Comparison of ENCODE assay signal across 1 cellular context in the genomic region with DNA sequence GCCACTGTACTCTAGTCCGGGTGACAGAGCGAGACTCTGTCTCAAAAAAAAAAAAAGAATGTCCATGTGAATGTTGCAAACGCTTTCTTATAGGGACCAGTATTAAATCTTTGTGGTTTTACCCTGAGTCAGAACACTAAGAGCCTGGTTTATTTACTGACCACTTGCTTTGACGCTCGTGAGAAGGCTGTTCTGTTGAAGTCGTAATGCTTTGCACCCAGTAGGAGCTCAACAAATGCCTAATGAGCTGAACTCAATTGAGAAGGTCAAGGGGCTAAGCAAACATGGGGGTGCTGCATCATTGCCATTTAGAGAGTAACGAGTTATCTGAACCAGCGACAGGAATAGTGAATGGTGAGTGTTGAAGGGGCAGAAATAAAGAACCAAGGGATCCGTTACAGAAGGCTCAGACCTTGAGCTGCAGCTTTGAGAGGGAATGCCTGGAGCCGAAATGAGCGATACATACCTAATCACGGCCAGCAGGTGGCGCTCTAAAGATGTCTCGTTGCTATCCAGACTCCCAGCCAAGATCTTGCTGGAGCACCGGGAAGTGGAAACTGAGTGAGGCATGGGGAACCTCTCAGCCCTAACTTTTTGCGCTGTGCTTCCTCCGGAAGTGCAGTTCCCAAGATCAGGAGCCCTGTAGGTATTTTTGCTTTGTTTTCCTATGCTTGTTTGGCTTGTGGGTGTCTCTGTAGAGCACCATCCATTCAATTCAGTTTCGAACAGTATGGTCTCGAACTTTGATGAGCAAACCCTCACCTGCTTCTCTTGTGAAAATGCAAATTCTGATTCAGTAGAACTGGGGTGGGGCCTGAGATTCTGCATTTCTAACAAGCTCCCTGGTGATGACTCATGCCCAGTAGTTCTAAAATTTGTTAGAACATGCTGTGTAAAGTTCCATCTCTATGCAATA.
A peak's percentile ranks its signal among the peaks of the same experiment; 100 is the strongest.
TF ChIP-seq lines count a peak whose summit lies in the region.

No MANE protein-coding gene starts in this region.

TF ChIP-seq in HepG2, 621 proteins besides CTCF, POLR2A, EP300 and RAD21 (continued from another document and continues in another):
- TF ChIP-seq PCBP1 (IDR thresholded peaks at IDR 0.05; ENCODE audit: borderline replicate concordance, low read depth, low read length) (no peak), KLF12 (CRISPR knock-in tag; IDR thresholded peaks at IDR 0.05; ENCODE audit: borderline replicate concordance) (no peak), GATA4 (IDR thresholded peaks at IDR 0.05; ENCODE audit: borderline replicate concordance, low read depth) (no peak), IKZF4 (CRISPR knock-in tag; IDR thresholded peaks at IDR 0.05; ENCODE audit: borderline replicate concordance, low read depth, not compliant biosample characterization) (no peak), ZNF788 (CRISPR knock-in tag; IDR thresholded peaks at IDR 0.05; ENCODE audit: borderline replicate concordance) (no peak), ZNF337 (CRISPR knock-in tag; IDR thresholded peaks at IDR 0.05; ENCODE audit: borderline replicate concordance, low read depth) (no peak), IRF2 (CRISPR knock-in tag; IDR thresholded peaks at IDR 0.05) (0 out of 2 replicates have a peak, but pooled peaks have one; percentile 38), ARID2 (CRISPR knock-in tag; IDR thresholded peaks at IDR 0.05; ENCODE audit: borderline replicate concordance) (no peak), YY1 (IDR thresholded peaks at IDR 0.05; ENCODE audit: insufficient read depth, insufficient replicate concordance, low read depth, low read length) (no peak), HIVEP1 (CRISPR knock-in tag; IDR thresholded peaks at IDR 0.05) (no peak), NR3C1 (CRISPR knock-in tag; IDR thresholded peaks at IDR 0.05) (no peak), TAF15 (IDR thresholded peaks at IDR 0.05; ENCODE audit: low read depth, low read length, poor library complexity, severe bottlenecking) (no peak), ZNF33B (CRISPR knock-in tag; IDR thresholded peaks at IDR 0.05) (no peak), MYC (CRISPR knock-in tag; IDR thresholded peaks at IDR 0.05; ENCODE audit: borderline replicate concordance) (no peak), EEA1 (CRISPR knock-in tag; IDR thresholded peaks at IDR 0.05; ENCODE audit: borderline replicate concordance) (no peak), ZNF776 (CRISPR knock-in tag; IDR thresholded peaks at IDR 0.05) (no peak), ZBTB7B (CRISPR knock-in tag; IDR thresholded peaks at IDR 0.05) (no peak), KLF11 (CRISPR knock-in tag; IDR thresholded peaks at IDR 0.05) (no peak), ZNF329 (CRISPR knock-in tag; IDR thresholded peaks at IDR 0.05; ENCODE audit: low read depth) (no peak), MIXL1 (CRISPR knock-in tag; IDR thresholded peaks at IDR 0.05) (0 out of 2 replicates have a peak, but pooled peaks have one; percentile 32), ZSCAN12 (CRISPR knock-in tag; IDR thresholded peaks at IDR 0.05) (no peak), ZNF547 (CRISPR knock-in tag; IDR thresholded peaks at IDR 0.05) (0 out of 2 replicates have a peak, but pooled peaks have one; percentile 29), ZNF282 (IDR thresholded peaks at IDR 0.05; ENCODE audit: partially characterized antibody) (no peak), CEBPG (CRISPR knock-in tag; IDR thresholded peaks at IDR 0.05) (0 out of 2 replicates have a peak, but pooled peaks have one; percentile 20), ETV5 (CRISPR knock-in tag; IDR thresholded peaks at IDR 0.05; ENCODE audit: borderline replicate concordance) (peak; percentile 58; the same call in 1 of the 2 replicates), MAF1 (CRISPR knock-in tag; IDR thresholded peaks at IDR 0.05; ENCODE audit: borderline replicate concordance) (no peak), REXO4 (CRISPR knock-in tag; IDR thresholded peaks at IDR 0.05; ENCODE audit: borderline replicate concordance) (no peak), SP140L (CRISPR knock-in tag; IDR thresholded peaks at IDR 0.05; ENCODE audit: borderline replicate concordance) (no peak), KLF15 (CRISPR knock-in tag; IDR thresholded peaks at IDR 0.05; ENCODE audit: borderline replicate concordance) (no peak), ZSCAN21 (CRISPR knock-in tag; IDR thresholded peaks at IDR 0.05; ENCODE audit: borderline replicate concordance) (no peak), REPIN1 (CRISPR knock-in tag; IDR thresholded peaks at IDR 0.05; ENCODE audit: borderline replicate concordance, low read depth) (peak; percentile 32; the same call in 1 of the 2 replicates), DR1 (CRISPR knock-in tag; IDR thresholded peaks at IDR 0.05) (no peak), ELF3 (CRISPR knock-in tag; IDR thresholded peaks at IDR 0.05) (peak; percentile 79)
- TF ChIP-seq, protein P1, sequence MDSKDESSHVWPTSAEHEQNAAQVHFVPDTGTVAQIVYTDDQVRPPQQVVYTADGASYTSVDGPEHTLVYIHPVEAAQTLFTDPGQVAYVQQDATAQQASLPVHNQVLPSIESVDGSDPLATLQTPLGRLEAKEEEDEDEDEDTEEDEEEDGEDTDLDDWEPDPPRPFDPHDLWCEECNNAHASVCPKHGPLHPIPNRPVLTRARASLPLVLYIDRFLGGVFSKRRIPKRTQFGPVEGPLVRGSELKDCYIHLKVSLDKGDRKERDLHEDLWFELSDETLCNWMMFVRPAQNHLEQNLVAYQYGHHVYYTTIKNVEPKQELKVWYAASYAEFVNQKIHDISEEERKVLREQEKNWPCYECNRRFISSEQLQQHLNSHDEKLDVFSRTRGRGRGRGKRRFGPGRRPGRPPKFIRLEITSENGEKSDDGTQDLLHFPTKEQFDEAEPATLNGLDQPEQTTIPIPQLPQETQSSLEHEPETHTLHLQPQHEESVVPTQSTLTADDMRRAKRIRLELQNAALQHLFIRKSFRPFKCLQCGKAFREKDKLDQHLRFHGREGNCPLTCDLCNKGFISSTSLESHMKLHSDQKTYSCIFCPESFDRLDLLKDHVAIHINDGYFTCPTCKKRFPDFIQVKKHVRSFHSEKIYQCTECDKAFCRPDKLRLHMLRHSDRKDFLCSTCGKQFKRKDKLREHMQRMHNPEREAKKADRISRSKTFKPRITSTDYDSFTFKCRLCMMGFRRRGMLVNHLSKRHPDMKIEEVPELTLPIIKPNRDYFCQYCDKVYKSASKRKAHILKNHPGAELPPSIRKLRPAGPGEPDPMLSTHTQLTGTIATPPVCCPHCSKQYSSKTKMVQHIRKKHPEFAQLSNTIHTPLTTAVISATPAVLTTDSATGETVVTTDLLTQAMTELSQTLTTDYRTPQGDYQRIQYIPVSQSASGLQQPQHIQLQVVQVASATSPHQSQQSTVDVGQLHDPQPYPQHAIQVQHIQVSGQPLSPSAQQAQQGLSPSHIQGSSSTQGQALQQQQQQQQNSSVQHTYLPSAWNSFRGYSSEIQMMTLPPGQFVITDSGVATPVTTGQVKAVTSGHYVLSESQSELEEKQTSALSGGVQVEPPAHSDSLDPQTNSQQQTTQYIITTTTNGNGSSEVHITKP (CRISPR knock-in tag; IDR thresholded peaks at IDR 0.05; ENCODE audit: low read depth) = no peak
- TF ChIP-seq, protein P2, sequence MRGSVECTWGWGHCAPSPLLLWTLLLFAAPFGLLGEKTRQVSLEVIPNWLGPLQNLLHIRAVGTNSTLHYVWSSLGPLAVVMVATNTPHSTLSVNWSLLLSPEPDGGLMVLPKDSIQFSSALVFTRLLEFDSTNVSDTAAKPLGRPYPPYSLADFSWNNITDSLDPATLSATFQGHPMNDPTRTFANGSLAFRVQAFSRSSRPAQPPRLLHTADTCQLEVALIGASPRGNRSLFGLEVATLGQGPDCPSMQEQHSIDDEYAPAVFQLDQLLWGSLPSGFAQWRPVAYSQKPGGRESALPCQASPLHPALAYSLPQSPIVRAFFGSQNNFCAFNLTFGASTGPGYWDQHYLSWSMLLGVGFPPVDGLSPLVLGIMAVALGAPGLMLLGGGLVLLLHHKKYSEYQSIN (CRISPR knock-in tag; IDR thresholded peaks at IDR 0.05; ENCODE audit: borderline replicate concordance) = no peak
- TF ChIP-seq, protein P3, sequence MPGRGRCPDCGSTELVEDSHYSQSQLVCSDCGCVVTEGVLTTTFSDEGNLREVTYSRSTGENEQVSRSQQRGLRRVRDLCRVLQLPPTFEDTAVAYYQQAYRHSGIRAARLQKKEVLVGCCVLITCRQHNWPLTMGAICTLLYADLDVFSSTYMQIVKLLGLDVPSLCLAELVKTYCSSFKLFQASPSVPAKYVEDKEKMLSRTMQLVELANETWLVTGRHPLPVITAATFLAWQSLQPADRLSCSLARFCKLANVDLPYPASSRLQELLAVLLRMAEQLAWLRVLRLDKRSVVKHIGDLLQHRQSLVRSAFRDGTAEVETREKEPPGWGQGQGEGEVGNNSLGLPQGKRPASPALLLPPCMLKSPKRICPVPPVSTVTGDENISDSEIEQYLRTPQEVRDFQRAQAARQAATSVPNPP (CRISPR knock-in tag; IDR thresholded peaks at IDR 0.05) = no peak
- TF ChIP-seq, protein P4, sequence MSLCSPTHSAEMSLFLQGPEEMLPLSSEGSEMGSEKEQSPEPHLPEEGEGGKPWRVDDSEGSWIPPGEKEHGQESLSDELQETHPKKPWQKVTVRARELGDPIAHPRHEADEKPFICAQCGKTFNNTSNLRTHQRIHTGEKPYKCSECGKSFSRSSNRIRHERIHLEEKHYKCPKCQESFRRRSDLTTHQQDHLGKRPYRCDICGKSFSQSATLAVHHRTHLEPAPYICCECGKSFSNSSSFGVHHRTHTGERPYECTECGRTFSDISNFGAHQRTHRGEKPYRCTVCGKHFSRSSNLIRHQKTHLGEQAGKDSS (CRISPR knock-in tag; IDR thresholded peaks at IDR 0.05; ENCODE audit: borderline replicate concordance, low read depth) = no peak; the same call in 1 of the 2 replicates
- TF ChIP-seq, protein P5, sequence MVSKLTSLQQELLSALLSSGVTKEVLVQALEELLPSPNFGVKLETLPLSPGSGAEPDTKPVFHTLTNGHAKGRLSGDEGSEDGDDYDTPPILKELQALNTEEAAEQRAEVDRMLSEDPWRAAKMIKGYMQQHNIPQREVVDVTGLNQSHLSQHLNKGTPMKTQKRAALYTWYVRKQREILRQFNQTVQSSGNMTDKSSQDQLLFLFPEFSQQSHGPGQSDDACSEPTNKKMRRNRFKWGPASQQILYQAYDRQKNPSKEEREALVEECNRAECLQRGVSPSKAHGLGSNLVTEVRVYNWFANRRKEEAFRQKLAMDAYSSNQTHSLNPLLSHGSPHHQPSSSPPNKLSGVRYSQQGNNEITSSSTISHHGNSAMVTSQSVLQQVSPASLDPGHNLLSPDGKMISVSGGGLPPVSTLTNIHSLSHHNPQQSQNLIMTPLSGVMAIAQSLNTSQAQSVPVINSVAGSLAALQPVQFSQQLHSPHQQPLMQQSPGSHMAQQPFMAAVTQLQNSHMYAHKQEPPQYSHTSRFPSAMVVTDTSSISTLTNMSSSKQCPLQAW (CRISPR knock-in tag; IDR thresholded peaks at IDR 0.05) = no peak; the same call in 1 of the 2 replicates
- TF ChIP-seq, protein P6, sequence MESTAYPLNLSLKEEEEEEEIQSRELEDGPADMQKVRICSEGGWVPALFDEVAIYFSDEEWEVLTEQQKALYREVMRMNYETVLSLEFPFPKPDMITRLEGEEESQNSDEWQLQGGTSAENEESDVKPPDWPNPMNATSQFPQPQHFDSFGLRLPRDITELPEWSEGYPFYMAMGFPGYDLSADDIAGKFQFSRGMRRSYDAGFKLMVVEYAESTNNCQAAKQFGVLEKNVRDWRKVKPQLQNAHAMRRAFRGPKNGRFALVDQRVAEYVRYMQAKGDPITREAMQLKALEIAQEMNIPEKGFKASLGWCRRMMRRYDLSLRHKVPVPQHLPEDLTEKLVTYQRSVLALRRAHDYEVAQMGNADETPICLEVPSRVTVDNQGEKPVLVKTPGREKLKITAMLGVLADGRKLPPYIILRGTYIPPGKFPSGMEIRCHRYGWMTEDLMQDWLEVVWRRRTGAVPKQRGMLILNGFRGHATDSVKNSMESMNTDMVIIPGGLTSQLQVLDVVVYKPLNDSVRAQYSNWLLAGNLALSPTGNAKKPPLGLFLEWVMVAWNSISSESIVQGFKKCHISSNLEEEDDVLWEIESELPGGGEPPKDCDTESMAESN (CRISPR knock-in tag; conservative IDR thresholded peaks at IDR 0.05) = no peak
- TF ChIP-seq, protein P7, sequence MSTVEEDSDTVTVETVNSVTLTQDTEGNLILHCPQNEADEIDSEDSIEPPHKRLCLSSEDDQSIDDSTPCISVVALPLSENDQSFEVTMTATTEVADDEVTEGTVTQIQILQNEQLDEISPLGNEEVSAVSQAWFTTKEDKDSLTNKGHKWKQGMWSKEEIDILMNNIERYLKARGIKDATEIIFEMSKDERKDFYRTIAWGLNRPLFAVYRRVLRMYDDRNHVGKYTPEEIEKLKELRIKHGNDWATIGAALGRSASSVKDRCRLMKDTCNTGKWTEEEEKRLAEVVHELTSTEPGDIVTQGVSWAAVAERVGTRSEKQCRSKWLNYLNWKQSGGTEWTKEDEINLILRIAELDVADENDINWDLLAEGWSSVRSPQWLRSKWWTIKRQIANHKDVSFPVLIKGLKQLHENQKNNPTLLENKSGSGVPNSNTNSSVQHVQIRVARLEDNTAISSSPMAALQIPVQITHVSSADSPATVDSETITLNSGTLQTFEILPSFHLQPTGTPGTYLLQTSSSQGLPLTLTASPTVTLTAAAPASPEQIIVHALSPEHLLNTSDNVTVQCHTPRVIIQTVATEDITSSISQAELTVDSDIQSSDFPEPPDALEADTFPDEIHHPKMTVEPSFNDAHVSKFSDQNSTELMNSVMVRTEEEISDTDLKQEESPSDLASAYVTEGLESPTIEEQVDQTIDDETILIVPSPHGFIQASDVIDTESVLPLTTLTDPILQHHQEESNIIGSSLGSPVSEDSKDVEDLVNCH (CRISPR knock-in tag; IDR thresholded peaks at IDR 0.05) = no peak
